Comparison of ENCODE assay signal across 26 cellular contexts in genomic region chr7:38323156-38323555, GRCh38.
"Had no signal": no experiment of that assay in that cellular context is flagged by ENCODE, and none has a peak within 500 bp of the region (broad histone marks: within the 10 kb centered on the region; RNA-seq: fewer than 3 reads in every experiment).

No MANE protein-coding gene starts in this region.

- H3K9me3 Mint-ChIP-seq: activated CD4-positive, alpha-beta memory T cell treated with anti-CD3 and anti-CD28 coated beads for 36 hours; activated CD4-positive, alpha-beta T cell treated with anti-CD3 and anti-CD28 coated beads, Interleukin-2, amount 10 ng/mL, durations not matched to agents 7 days and 5 days; activated naive CD8-positive, alpha-beta T cell treated with anti-CD3 and anti-CD28 coated beads, Interleukin-2, amount 10 ng/mL, durations not matched to agents 7 days and 5 days; activated T-cell treated with anti-CD3 and anti-CD28 coated beads, Interleukin-2, amount 50 U/mL, for 72 hours had no signal

- H3K9ac ChIP-seq: KMS-11 had no signal

- H3K36me3 Mint-ChIP-seq: activated CD4-positive, alpha-beta memory T cell treated with anti-CD3 and anti-CD28 coated beads for 36 hours; activated naive CD8-positive, alpha-beta T cell treated with anti-CD3 and anti-CD28 coated beads, Interleukin-2, amount 10 ng/mL, durations not matched to agents 7 days and 5 days had no signal

- FAIRE-seq: TTC549 had no signal

- H3K36me3 ChIP-seq: adrenal gland, breast epithelium had no signal

- ATAC-seq: activated T-cell treated with anti-CD3 and anti-CD28 coated beads, Interleukin-2, amount 50 U/mL, for 72 hours had no signal

- H3K4me3 Mint-ChIP-seq: activated CD4-positive, alpha-beta memory T cell treated with anti-CD3 and anti-CD28 coated beads for 36 hours; activated CD4-positive, alpha-beta T cell treated with anti-CD3 and anti-CD28 coated beads, Interleukin-2, amount 10 ng/mL, durations not matched to agents 7 days and 5 days; activated naive CD8-positive, alpha-beta T cell treated with anti-CD3 and anti-CD28 coated beads, Interleukin-2, amount 10 ng/mL, durations not matched to agents 7 days and 5 days; activated T-cell treated with anti-CD3 and anti-CD28 coated beads, Interleukin-2, amount 50 U/mL, for 72 hours had no signal

- H3K4me3 ChIP-seq: adrenal gland, breast epithelium had no signal

- H3K27ac ChIP-seq: adrenal gland, breast epithelium, KMS-11, VCaP had no signal

- H3K27me3 ChIP-seq: adrenal gland, breast epithelium had no signal

- H3K4me2 ChIP-seq: KMS-11 had no signal

- H3K27ac Mint-ChIP-seq: activated CD4-positive, alpha-beta memory T cell treated with anti-CD3 and anti-CD28 coated beads for 36 hours; activated CD4-positive, alpha-beta T cell treated with anti-CD3 and anti-CD28 coated beads, Interleukin-2, amount 10 ng/mL, durations not matched to agents 7 days and 5 days; activated naive CD8-positive, alpha-beta T cell treated with anti-CD3 and anti-CD28 coated beads, Interleukin-2, amount 10 ng/mL, durations not matched to agents 7 days and 5 days had no signal

- DNase-seq: activated CD4-positive, alpha-beta memory T cell treated with anti-CD3 and anti-CD28 coated beads for 36 hours; activated CD4-positive, alpha-beta T cell treated with anti-CD3 and anti-CD28 coated beads, Interleukin-2, amount 10 ng/mL, durations not matched to agents 7 days and 5 days; activated CD4-positive, CD25-positive, alpha-beta regulatory T cell; activated CD8-positive, alpha-beta memory T cell treated with anti-CD3 and anti-CD28 coated beads for 24 hours; activated naive CD4-positive, alpha-beta T cell treated with anti-CD3 and anti-CD28 coated beads, Interleukin-2, amount 50 U/mL, for 16 hours; activated naive CD8-positive, alpha-beta T cell treated with anti-CD3 and anti-CD28 coated beads, Interleukin-2, amount 10 ng/mL, durations not matched to agents 7 days and 5 days; activated T-cell treated with anti-CD3 and anti-CD28 coated beads, Interleukin-2, amount 50 U/mL, for 72 hours; adrenal gland; caudate nucleus; MV-4-11; NCI-H1092 treated with DMSO at 0.1 percent for 48 hours; NCI-H1417 treated with DMSO at 0.1 percent for 48 hours; NCI-H1694; NCI-H2029; NCI-H2107; NCI-H2171 treated with DMSO at 0.1 percent for 48 hours; NCI-H226; NCI-H526; NCI-H774; SIG-M5; T-helper 2 cell; T1000 had no signal

- H3K27me3 Mint-ChIP-seq: activated CD4-positive, alpha-beta memory T cell treated with anti-CD3 and anti-CD28 coated beads for 36 hours; activated CD4-positive, alpha-beta T cell treated with anti-CD3 and anti-CD28 coated beads, Interleukin-2, amount 10 ng/mL, durations not matched to agents 7 days and 5 days; activated naive CD8-positive, alpha-beta T cell treated with anti-CD3 and anti-CD28 coated beads, Interleukin-2, amount 10 ng/mL, durations not matched to agents 7 days and 5 days had no signal

- H3K4me1 ChIP-seq: adrenal gland, breast epithelium had no signal

- H3K9me3 ChIP-seq: adrenal gland, breast epithelium had no signal
